Comparison of ENCODE assay signal across 12 cellular contexts in genomic region chr14:59313063-59314018, GRCh38.
DNase-seq lines count a peak whose midpoint lies in the region; ATAC-seq and TF ChIP-seq lines count a peak whose summit lies in the region.
"Had no signal": no experiment of that assay in that cellular context is flagged by ENCODE, and none has a peak within 500 bp of the region (broad histone marks: within the 10 kb centered on the region; RNA-seq: fewer than 3 reads in every experiment).

No MANE protein-coding gene starts in this region.

- TF ChIP-seq CTCF in MM.1S (IDR thresholded peaks at IDR 0.05; ENCODE audit: low read length) (no peak), left lung (IDR thresholded peaks at IDR 0.05) (no peak)

- H3K27ac ChIP-seq in MM.1S (ENCODE audit: low read length) (peak overlapping the region; percentile 8; the same call in 1 of the 2 replicates), left lung (no peak overlapping the region)

- DNase-seq in MM.1S (peak; percentile 26), sciatic nerve (ENCODE audit: low spot score) (no peak), cerebellar nuclear complex (lab: John Stamatoyannopoulos, UW) (no peak), left lung (no peak), NCI-H2171 treated with DMSO at 0.1 percent for 48 hours (lab: John Stamatoyannopoulos, UW) (no peak), CD1c-positive myeloid dendritic cell (ENCODE audit: extremely low spot score) (no peak)
- DNase-seq: activated effector memory CD4-positive, alpha-beta T cell treated with Interleukin-2 at 50 U/mL for 16 hours; midbrain; small intestine had no signal

- no peak overlapping the region for H2AFZ ChIP-seq in MM.1S (ENCODE audit: low read length)

- H3K36me3 ChIP-seq in MM.1S (replicated peaks; ENCODE audit: insufficient read depth, low read length), result no peaks in the 10 kb centered on the region
- H3K36me3 ChIP-seq in left lung, result no peaks in the 10 kb centered on the region

- H3K79me2 ChIP-seq in MM.1S (ENCODE audit: low read length), result no peaks in the 10 kb centered on the region

- H3K9me2 ChIP-seq in MM.1S (replicated peaks; ENCODE audit: insufficient read depth, low read length), result no peaks in the 10 kb centered on the region

- H3K9ac ChIP-seq in MM.1S (ENCODE audit: low read length), result no peak overlapping the region

- H3K4me2 ChIP-seq in MM.1S (ENCODE audit: low read depth, low read length), result no peak overlapping the region

- H3K27me3 ChIP-seq in MM.1S (replicated peaks; ENCODE audit: insufficient read depth, low read length) (no peaks in the 10 kb centered on the region), left lung (no peaks in the 10 kb centered on the region)

- H4K20me1 ChIP-seq in MM.1S (ENCODE audit: insufficient read depth, low read length), result no peaks in the 10 kb centered on the region

- H3K9me3 ChIP-seq in MM.1S (replicated peaks; ENCODE audit: insufficient read depth, low read length), result no peaks in the 10 kb centered on the region
- H3K9me3 ChIP-seq in left lung, result no peaks in the 10 kb centered on the region

- H3K4me1 ChIP-seq in MM.1S (ENCODE audit: low read length) (0 out of 2 replicates have a peak, but pooled peaks cover 12% of the 10 kb centered on the region), left lung (peaks cover 11 to 12% of the 10 kb centered on the region in 2 donors)

- no peaks in the 10 kb centered on the region for H3F3A ChIP-seq in MM.1S (ENCODE audit: insufficient read depth, low read length)

- intact Hi-C loops in sciatic nerve (cut with DNase I) (no loop called here), left lung (cut with DNase I) (no loop called here)

- ATAC-seq in GM19023 (IDR thresholded peaks at IDR 0.05; ENCODE audit: unreplicated experiment) (peak; percentile 62), HG02642 (IDR thresholded peaks at IDR 0.05; ENCODE audit: poor library complexity, unreplicated experiment) (peak; percentile 75), sciatic nerve (peak; percentile 47), left lung (no peak)
- ATAC-seq: activated CD4-positive, CD25-positive, alpha-beta regulatory T cell treated with anti-CD3 and anti-CD28 coated beads, Interleukin-2, amount 50 U/mL, for 24 hours had no signal

- H3K4me3 ChIP-seq in MM.1S (ENCODE audit: low read length), result no peak overlapping the region
- H3K4me3 ChIP-seq in left lung, result no peak overlapping the region
